ENCODE assay signal across 7 cellular contexts in the genomic region with DNA sequence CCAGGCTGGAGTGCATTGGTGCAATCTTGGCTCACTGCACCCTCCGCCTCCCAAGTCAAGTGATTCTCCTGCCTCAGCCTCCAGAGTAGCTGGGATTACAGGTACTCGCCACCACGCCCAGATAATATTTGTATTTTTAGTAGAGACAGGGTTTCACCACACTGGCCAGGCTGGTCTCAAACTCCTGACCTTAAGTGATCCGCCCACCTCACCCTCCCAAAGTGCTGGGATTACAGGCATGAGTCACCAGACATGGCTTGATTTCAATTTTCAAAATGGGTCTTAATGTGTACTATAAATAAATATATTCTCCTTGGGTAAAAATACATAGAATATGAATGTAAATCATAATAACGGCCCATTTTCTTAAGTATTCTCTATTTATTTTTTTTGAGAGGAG. TPM values are rescaled to one million over a fixed set of nuclear protein-coding genes. Genes with fewer than 3 reads are reported as not detected.
DNase-seq lines count a peak whose midpoint lies in the region; ATAC-seq and TF ChIP-seq lines count a peak whose summit lies in the region.
"Not testable (repeated sequence)": the region's sequence is repeated elsewhere in the genome, so short reads cannot be mapped to it uniquely, and the experiment has no call there.

No MANE protein-coding gene starts in this region.

- not testable (repeated sequence) for H3K9me3 ChIP-seq in PC-3 (ENCODE audit: low read length); fibroblast of lung (ENCODE audit: control insufficient read depth, insufficient read depth, low read depth, low read length)

- H3K4me2 ChIP-seq in PC-3 (ENCODE audit: low read length) = peak overlapping the region; percentile 16; the same call in 1 of the 2 replicates
- H3K4me2 ChIP-seq in fibroblast of lung (ENCODE audit: extremely low read depth, insufficient read depth, low read length) = not testable (repeated sequence)

- H3K36me3 ChIP-seq in PC-3 (ENCODE audit: low read depth, low read length); fibroblast of lung (ENCODE audit: control insufficient read depth, insufficient read depth, low read length): not testable (repeated sequence)

- not testable (repeated sequence) for H3K9ac ChIP-seq in PC-3 (ENCODE audit: low read length); fibroblast of lung (ENCODE audit: insufficient read depth, low read length)

- TF ChIP-seq CTCF in HFFc6 (IDR thresholded peaks at IDR 0.05); PC-3 (conservative IDR thresholded peaks at IDR 0.05; ENCODE audit: low read depth, low read length); cardiac fibroblast (IDR thresholded peaks at IDR 0.05; ENCODE audit: low read depth, low read length); fibroblast of lung (conservative IDR thresholded peaks at IDR 0.05 in 1 of 2, IDR thresholded peaks at IDR 0.05 in 1 of 2; ENCODE audit: low read depth in 1 of 2, low read length in 2 of 2): not testable (repeated sequence)

- not testable (repeated sequence) for BruUV-seq in PC-3 (replicated peaks; lab: Mats Ljungman, UMichigan)

- H3K4me1 ChIP-seq in PC-3 (ENCODE audit: insufficient read depth, low read length) (peaks cover 50% of the 10 kb centered on the region), fibroblast of lung (ENCODE audit: control insufficient read depth, extremely low read depth, insufficient read depth, low read length) (peaks cover 18% of the 10 kb centered on the region)

- not testable (repeated sequence) for H3K9me2 ChIP-seq in PC-3 (replicated peaks; ENCODE audit: low read length)

- POLR2A ChIA-PET in PC-3 (lab: Charles Lee; ENCODE audit: unreplicated experiment) = not testable (repeated sequence)

- not testable (repeated sequence) for H3F3A ChIP-seq in PC-3 (ENCODE audit: low read length, unreplicated experiment)

- H3K4me3 Mint-ChIP-seq in HFFc6 = not testable (repeated sequence)

- H3K27ac Mint-ChIP-seq in HFFc6 = not testable (repeated sequence)

- CTCF ChIA-PET in PC-3 (lab: Charles Lee) = not testable (repeated sequence)

- H3K27me3 Mint-ChIP-seq in HFFc6 (ENCODE audit: insufficient read depth) = not testable (repeated sequence)

- H3K4me3 ChIP-seq in PC-3 (ENCODE audit: low read length); cardiac fibroblast (replicated peaks in 1 of 2; ENCODE audit: low read depth in 2 of 2, low read length in 2 of 2); fibroblast of lung (replicated peaks in 1 of 4; ENCODE audit: control extremely low read depth in 1 of 4, insufficient read depth in 1 of 4, low read depth in 3 of 4, low read length in 4 of 4): not testable (repeated sequence)

- not testable (repeated sequence) for H4K20me1 ChIP-seq in PC-3 (ENCODE audit: low read length); fibroblast of lung (ENCODE audit: control insufficient read depth, extremely low read depth, insufficient read depth, low read length)

- peaks cover 44% of the 10 kb centered on the region for H3K4me1 Mint-ChIP-seq in HFFc6 (ENCODE audit: low read depth)

- H3K79me2 ChIP-seq in PC-3 (ENCODE audit: low read length); fibroblast of lung (ENCODE audit: control insufficient read depth, insufficient read depth, low read length): not testable (repeated sequence)

- H2AFZ ChIP-seq in PC-3 (ENCODE audit: low read length); fibroblast of lung (ENCODE audit: low read length): not testable (repeated sequence)

- H3K27ac ChIP-seq in PC-3 (ENCODE audit: low read length) = peak overlapping the region; percentile 43
- H3K27ac ChIP-seq in fibroblast of lung (ENCODE audit: insufficient read depth, low read length) = not testable (repeated sequence)

- ATAC-seq in PC-3 = not testable (repeated sequence)
- peak; percentile 38; the same call in 2 of the 3 replicates for ATAC-seq in SK-N-SH treated with all-trans-retinoic acid at 6 μM for 48 hours

- intact Hi-C loops in PC-3 (cut with micrococcal nuclease) = not testable (repeated sequence)

- DNase-seq in EL (peak; percentile 46), HFFc6 (peak; percentile 19), PC-3 (peak; percentile 68), cardiac fibroblast (ENCODE audit: low read depth in 2 of 2) (peak; percentile 40 to 59), fibroblast of lung (ENCODE audit: low read depth in 2 of 2) (peak; percentile 25 to 78), iris pigment epithelial cell (ENCODE audit: low read depth) (peak; percentile 61)

- peaks cover 13% of the 10 kb centered on the region for H3K36me3 Mint-ChIP-seq in HFFc6 (ENCODE audit: low read depth)

- not testable (repeated sequence) for H3K27me3 ChIP-seq in PC-3 (ENCODE audit: low read length); fibroblast of lung (ENCODE audit: control insufficient read depth, insufficient read depth, low read length)

- H3K9me3 Mint-ChIP-seq in HFFc6 = not testable (repeated sequence)

RNA-seq across cellular contexts. Expression of a gene that starts 24.9 kb away (rescaled TPM):
- 10 to 100 TPM in 3 of 6 experiments, 1 to 10 TPM in 3; 9.2 to 11.1 (median 10.0) TPM for total RNA-seq in HFFc6 (2021; fragmentation: NEBNext Ultra II Directional; extraction: Animal tissue kit (Norgen Biotek cat#: 25700))
- total RNA-seq in PC-3 (2014; rRNA removed) = 18.4 and 20.9 TPM in 2 replicates
- total RNA-seq in fibroblast of lung = 5.4 and 6.3 TPM in 2 replicates
- 3.1 and 3.8 TPM in 2 replicates for polyA plus RNA-seq in fibroblast of lung
- polyA plus RNA-seq in fibroblast of lung (2012) = 4.6 and 4.9 TPM in 2 replicates
- 16.1 and 16.3 TPM in 2 replicates for polyA minus RNA-seq in fibroblast of lung (ENCODE audit: low replicate concordance)

RNA-seq across cellular contexts. Expression of a gene that starts 33.7 kb away (rescaled TPM):
- total RNA-seq in HFFc6 (2021; fragmentation: NEBNext Ultra II Directional; extraction: Animal tissue kit (Norgen Biotek cat#: 25700)) = 10 to 100 TPM; 16.2 to 18.3 (median 17.6) TPM
- 33.3 and 35.6 TPM in 2 replicates for total RNA-seq in PC-3 (2014; rRNA removed)
- total RNA-seq in fibroblast of lung = 7.2 and 9.6 TPM in 2 replicates
- 4.6 and 5.2 TPM in 2 replicates for polyA plus RNA-seq in fibroblast of lung
- 7.0 and 9.7 TPM in 2 replicates for polyA plus RNA-seq in fibroblast of lung (2012)
- 7.5 and 19.3 TPM in 2 replicates for polyA minus RNA-seq in fibroblast of lung (ENCODE audit: low replicate concordance)

RNA-seq across cellular contexts. Expression of a gene that starts 39.1 kb away (rescaled TPM):
- total RNA-seq in HFFc6 (2021; fragmentation: NEBNext Ultra II Directional; extraction: Animal tissue kit (Norgen Biotek cat#: 25700)) = 100 to 1,000 TPM; 128 to 180 (median 149) TPM
- 363 and 486 TPM in 2 replicates for total RNA-seq in PC-3 (2014; rRNA removed)
- total RNA-seq in fibroblast of lung = 145 and 157 TPM in 2 replicates
- polyA plus RNA-seq in fibroblast of lung = 149 and 196 TPM in 2 replicates
- polyA plus RNA-seq in fibroblast of lung (2012) = 165 and 243 TPM in 2 replicates
- 45.4 and 47.1 TPM in 2 replicates for polyA minus RNA-seq in fibroblast of lung (ENCODE audit: low replicate concordance)

RNA-seq across cellular contexts. Expression of a gene that starts 45.4 kb away (rescaled TPM):
- total RNA-seq in HFFc6 (2021; fragmentation: NEBNext Ultra II Directional; extraction: Animal tissue kit (Norgen Biotek cat#: 25700)) = 10 to 100 TPM; 26.4 to 33.1 (median 28.1) TPM
- total RNA-seq in PC-3 (2014; rRNA removed) (74.3 and 80.8 TPM in 2 replicates), fibroblast of lung (7.7 and 10.7 TPM in 2 replicates)
- polyA plus RNA-seq in fibroblast of lung = 25.6 and 34.4 TPM in 2 replicates
- 18.7 and 22.9 TPM in 2 replicates for polyA plus RNA-seq in fibroblast of lung (2012)
- polyA minus RNA-seq in fibroblast of lung (ENCODE audit: low replicate concordance) = 12.8 and 15.1 TPM in 2 replicates
